In the genomic region with DNA sequence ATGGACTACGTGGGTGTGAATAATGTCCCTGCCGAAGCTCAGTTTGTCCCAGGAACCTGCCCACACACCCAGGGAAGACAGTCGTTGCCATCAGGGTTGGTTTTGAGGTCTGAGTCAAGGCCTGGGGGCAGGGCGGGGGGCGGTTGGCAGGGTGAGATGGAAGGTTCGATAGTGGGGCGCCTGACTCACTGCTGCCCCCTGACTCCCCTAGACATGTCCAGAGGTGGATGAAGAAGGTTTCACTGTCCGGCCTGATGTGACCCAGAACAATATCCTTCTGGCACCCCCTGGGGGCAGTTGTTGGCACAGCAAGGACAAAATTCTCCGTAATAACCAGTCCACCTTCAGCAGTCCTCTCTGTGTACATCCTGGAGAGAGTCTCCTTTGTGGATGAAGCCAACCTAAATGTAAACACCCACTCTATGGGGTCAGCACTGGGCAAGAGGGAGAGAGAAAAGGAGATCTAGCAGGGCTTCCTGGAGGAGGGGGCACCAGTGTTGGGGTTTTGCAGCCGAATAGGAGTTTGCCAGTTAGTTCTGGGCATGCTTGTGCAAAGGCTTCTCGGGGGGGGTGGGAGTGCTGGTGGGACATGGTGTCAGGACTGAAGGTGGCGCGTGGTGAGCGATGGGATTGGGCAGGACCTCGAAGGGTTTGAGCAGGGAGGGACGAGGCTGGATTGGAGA, we compare ENCODE assay signal across 9 cellular contexts. TPM values are rescaled to one million over a fixed set of nuclear protein-coding genes. Genes with fewer than 3 reads are reported as not detected.
DNase-seq lines count a peak whose midpoint lies in the region; ATAC-seq and TF ChIP-seq lines count a peak whose summit lies in the region.
"Had no signal": no experiment of that assay in that cellular context is flagged by ENCODE, and none has a peak within 500 bp of the region (broad histone marks: within the 10 kb centered on the region; RNA-seq: fewer than 3 reads in every experiment).

No MANE protein-coding gene starts in this region.

- H3K27ac Mint-ChIP-seq in GM23338 (no peak overlapping the region), T-cell (peak overlapping the region; percentile 12 to 15)

- CTCF ChIA-PET in T-cell (lab: Charles Lee): interaction anchor here (0.5 to 0.6 kb wide), 2 partner anchors 35 to 40 kb away, joined by 3 to 4 read pairs; no protein-coding TSS in a partner anchor

- H3F3A ChIP-seq in GM23338 (replicated peaks; ENCODE audit: low read depth): 0 out of 2 replicates have a peak, but pooled peaks cover 5% of the 10 kb centered on the region

- H3K36me3 ChIP-seq in GM23338 (ENCODE audit: insufficient read depth): no peaks in the 10 kb centered on the region
- H3K36me3 ChIP-seq in neutrophil: peaks cover 70% of the 10 kb centered on the region

- H3K27ac ChIP-seq in GM23338 (ENCODE audit: low read depth): no peak overlapping the region
- H3K27ac ChIP-seq in neutrophil: no peak overlapping the region

- H3K9me2 ChIP-seq in GM23338 (ENCODE audit: insufficient read depth): no peaks in the 10 kb centered on the region

- peak; percentile 52 for TF ChIP-seq CTCF in AG09319 (IDR thresholded peaks at IDR 0.05; ENCODE audit: low read depth, low read length)
- TF ChIP-seq CTCF in GM23338 (conservative IDR thresholded peaks at IDR 0.05; ENCODE audit: low read depth in 2 of 2): peak; percentile 81 to 84
- peak; percentile 62 for TF ChIP-seq CTCF in neutrophil (IDR thresholded peaks at IDR 0.05)

- no peak overlapping the region for H2AFZ ChIP-seq in GM23338

- H3K9me3 ChIP-seq in neutrophil: no peaks in the 10 kb centered on the region

- no peaks in the 10 kb centered on the region for H3K9me3 Mint-ChIP-seq in GM23338
- no peaks in the 10 kb centered on the region for H3K9me3 Mint-ChIP-seq in T-cell

- no peaks in the 10 kb centered on the region for H3K79me2 ChIP-seq in GM23338 (replicated peaks; ENCODE audit: insufficient read depth)

- H3K4me1 Mint-ChIP-seq in GM23338: peaks cover 5% of the 10 kb centered on the region
- peaks cover 0 to 16% (median 12%) of the 10 kb centered on the region in 3 donors for H3K4me1 Mint-ChIP-seq in T-cell

- peak; percentile 11 for ATAC-seq in GM23338
- ATAC-seq in T-cell (replicated peaks in 1 of 4): no peak
- ATAC-seq in GM18861 (IDR thresholded peaks at IDR 0.05; ENCODE audit: unreplicated experiment): no peak
- ATAC-seq in HG03432 (IDR thresholded peaks at IDR 0.05; ENCODE audit: unreplicated experiment): no peak

- no peak overlapping the region for H3K4me3 ChIP-seq in GM23338
- H3K4me3 ChIP-seq in neutrophil (ENCODE audit: low read depth in 1 of 2, low read length in 1 of 2): no peak overlapping the region

- H4K20me1 ChIP-seq in GM23338 (replicated peaks; ENCODE audit: insufficient read depth): no peaks in the 10 kb centered on the region

- peaks cover 16% of the 10 kb centered on the region for H3K27me3 Mint-ChIP-seq in GM23338 (ENCODE audit: insufficient read depth, low read depth, poor library complexity)
- no peaks in the 10 kb centered on the region for H3K27me3 Mint-ChIP-seq in T-cell

- H3K4me2 ChIP-seq in GM23338: no peak overlapping the region

- H3K4me1 ChIP-seq in GM23338 (ENCODE audit: insufficient read depth) (no peaks in the 10 kb centered on the region), neutrophil (ENCODE audit: control insufficient read depth in 1 of 2, insufficient read depth in 1 of 2, low read depth in 1 of 2, low read length in 1 of 2) (peaks cover 17 to 18% of the 10 kb centered on the region in 2 experiments)

- H3K4me3 Mint-ChIP-seq in GM23338: no peak overlapping the region
- H3K4me3 Mint-ChIP-seq in T-cell: no peak overlapping the region

- H3K27me3 ChIP-seq in GM23338 (ENCODE audit: insufficient read depth): no peaks in the 10 kb centered on the region
- no peaks in the 10 kb centered on the region for H3K27me3 ChIP-seq in neutrophil

- DNase-seq in AG09319 (ENCODE audit: extremely low read depth, low read depth) (no peak), GM23338 (ENCODE audit: low spot score) (peak; percentile 85), T-cell (peak in 8 of 34 experiments; percentile 18 to 42 (median 28)), cerebellar cortex (ENCODE audit: low spot score) (peak; percentile 65), DMS153 treated with DMSO at 0.1 percent for 48 hours (lab: John Stamatoyannopoulos, UW; ENCODE audit: unreplicated experiment) (no peak)

- POLR2A ChIA-PET in T-cell (lab: Charles Lee): interaction anchor here in 1 of 2 donors (0.5 kb wide), 1 partner anchor 479 kb away, joined by 9 read pairs; no protein-coding TSS in a partner anchor

- H3K36me3 Mint-ChIP-seq in GM23338 (ENCODE audit: low read depth): peaks cover 6% of the 10 kb centered on the region; the same call in 2 of the 3 replicates
- H3K36me3 Mint-ChIP-seq in T-cell: peaks cover 35% of the 10 kb centered on the region

TF ChIP-seq in GM23338, 12 proteins besides CTCF, POLR2A, EP300 and RAD21:
- TF ChIP-seq, protein P1, sequence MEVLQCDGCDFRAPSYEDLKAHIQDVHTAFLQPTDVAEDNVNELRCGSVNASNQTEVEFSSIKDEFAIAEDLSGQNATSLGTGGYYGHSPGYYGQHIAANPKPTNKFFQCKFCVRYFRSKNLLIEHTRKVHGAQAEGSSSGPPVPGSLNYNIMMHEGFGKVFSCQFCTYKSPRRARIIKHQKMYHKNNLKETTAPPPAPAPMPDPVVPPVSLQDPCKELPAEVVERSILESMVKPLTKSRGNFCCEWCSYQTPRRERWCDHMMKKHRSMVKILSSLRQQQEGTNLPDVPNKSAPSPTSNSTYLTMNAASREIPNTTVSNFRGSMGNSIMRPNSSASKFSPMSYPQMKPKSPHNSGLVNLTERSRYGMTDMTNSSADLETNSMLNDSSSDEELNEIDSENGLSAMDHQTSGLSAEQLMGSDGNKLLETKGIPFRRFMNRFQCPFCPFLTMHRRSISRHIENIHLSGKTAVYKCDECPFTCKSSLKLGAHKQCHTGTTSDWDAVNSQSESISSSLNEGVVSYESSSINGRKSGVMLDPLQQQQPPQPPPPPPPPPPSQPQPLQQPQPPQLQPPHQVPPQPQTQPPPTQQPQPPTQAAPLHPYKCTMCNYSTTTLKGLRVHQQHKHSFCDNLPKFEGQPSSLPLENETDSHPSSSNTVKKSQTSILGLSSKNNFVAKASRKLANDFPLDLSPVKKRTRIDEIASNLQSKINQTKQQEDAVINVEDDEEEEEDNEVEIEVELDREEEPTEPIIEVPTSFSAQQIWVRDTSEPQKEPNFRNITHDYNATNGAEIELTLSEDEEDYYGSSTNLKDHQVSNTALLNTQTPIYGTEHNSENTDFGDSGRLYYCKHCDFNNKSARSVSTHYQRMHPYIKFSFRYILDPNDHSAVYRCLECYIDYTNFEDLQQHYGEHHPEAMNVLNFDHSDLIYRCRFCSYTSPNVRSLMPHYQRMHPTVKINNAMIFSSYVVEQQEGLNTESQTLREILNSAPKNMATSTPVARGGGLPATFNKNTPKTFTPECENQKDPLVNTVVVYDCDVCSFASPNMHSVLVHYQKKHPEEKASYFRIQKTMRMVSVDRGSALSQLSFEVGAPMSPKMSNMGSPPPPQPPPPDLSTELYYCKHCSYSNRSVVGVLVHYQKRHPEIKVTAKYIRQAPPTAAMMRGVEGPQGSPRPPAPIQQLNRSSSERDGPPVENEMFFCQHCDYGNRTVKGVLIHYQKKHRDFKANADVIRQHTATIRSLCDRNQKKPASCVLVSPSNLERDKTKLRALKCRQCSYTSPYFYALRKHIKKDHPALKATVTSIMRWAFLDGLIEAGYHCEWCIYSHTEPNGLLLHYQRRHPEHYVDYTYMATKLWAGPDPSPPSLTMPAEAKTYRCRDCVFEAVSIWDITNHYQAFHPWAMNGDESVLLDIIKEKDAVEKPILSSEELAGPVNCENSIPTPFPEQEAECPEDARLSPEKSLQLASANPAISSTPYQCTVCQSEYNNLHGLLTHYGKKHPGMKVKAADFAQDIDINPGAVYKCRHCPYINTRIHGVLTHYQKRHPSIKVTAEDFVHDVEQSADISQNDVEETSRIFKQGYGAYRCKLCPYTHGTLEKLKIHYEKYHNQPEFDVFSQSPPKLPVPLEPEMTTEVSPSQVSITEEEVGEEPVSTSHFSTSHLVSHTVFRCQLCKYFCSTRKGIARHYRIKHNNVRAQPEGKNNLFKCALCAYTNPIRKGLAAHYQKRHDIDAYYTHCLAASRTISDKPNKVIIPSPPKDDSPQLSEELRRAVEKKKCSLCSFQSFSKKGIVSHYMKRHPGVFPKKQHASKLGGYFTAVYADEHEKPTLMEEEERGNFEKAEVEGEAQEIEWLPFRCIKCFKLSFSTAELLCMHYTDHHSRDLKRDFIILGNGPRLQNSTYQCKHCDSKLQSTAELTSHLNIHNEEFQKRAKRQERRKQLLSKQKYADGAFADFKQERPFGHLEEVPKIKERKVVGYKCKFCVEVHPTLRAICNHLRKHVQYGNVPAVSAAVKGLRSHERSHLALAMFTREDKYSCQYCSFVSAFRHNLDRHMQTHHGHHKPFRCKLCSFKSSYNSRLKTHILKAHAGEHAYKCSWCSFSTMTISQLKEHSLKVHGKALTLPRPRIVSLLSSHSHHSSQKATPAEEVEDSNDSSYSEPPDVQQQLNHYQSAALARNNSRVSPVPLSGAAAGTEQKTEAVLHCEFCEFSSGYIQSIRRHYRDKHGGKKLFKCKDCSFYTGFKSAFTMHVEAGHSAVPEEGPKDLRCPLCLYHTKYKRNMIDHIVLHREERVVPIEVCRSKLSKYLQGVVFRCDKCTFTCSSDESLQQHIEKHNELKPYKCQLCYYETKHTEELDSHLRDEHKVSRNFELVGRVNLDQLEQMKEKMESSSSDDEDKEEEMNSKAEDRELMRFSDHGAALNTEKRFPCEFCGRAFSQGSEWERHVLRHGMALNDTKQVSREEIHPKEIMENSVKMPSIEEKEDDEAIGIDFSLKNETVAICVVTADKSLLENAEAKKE (CRISPR knock-in tag; IDR thresholded peaks at IDR 0.05): peak; percentile 78
- TF ChIP-seq NANOG (IDR thresholded peaks at IDR 0.05; ENCODE audit: borderline replicate concordance): no peak
TF ChIP-seq in GM23338: peak in this region for 1.

RNA-seq across cellular contexts. Expression of gene B3GNT3, which starts 19.6 kb away (rescaled TPM):
- total RNA-seq in GM23338 (2014; rRNA removed; shearing (Covaris generic)): 1.0 and 1.9 TPM in 2 replicates
- polyA plus RNA-seq in GM23338 (2016; fragmentation: Nextera tagmentation; extraction: Ambion mirVana): 0.90 and 0.99 TPM in 2 replicates
- 1 to 10 TPM in 1 of 5 donors, under 1 TPM in 4; 0.12 to 1.2 (median 0.79) TPM for total RNA-seq in T-cell

RNA-seq across cellular contexts. Expression of gene FCHO1, which starts 24.1 kb away (rescaled TPM):
- total RNA-seq in GM23338 (2014; rRNA removed; shearing (Covaris generic)): 22.4 and 42.3 TPM in 2 replicates
- 14.9 and 18.5 TPM in 2 replicates for polyA plus RNA-seq in GM23338 (2016; fragmentation: Nextera tagmentation; extraction: Ambion mirVana)
- 100 to 1,000 TPM in 3 of 5 donors, 10 to 100 TPM in 2; 63.0 to 129 (median 118) TPM for total RNA-seq in T-cell

RNA-seq across cellular contexts. Expression of gene INSL3, which starts 45.9 kb away (rescaled TPM):
- not detected in 2 replicates for total RNA-seq in GM23338 (2014; rRNA removed; shearing (Covaris generic))
- polyA plus RNA-seq in GM23338 (2016; fragmentation: Nextera tagmentation; extraction: Ambion mirVana): 0.76 and 1.5 TPM in 2 replicates
- 1 to 10 TPM; 4.3 to 8.9 (median 5.4) TPM for total RNA-seq in T-cell
- total RNA-seq: dermis microvascular lymphatic vessel endothelial cell had no signal

RNA-seq across cellular contexts. Expression of gene MAP1S, which starts 56.1 kb away (rescaled TPM):
- 67.6 and 102 TPM in 2 replicates for total RNA-seq in GM23338 (2014; rRNA removed; shearing (Covaris generic))
- 104 and 118 TPM in 2 replicates for polyA plus RNA-seq in GM23338 (2016; fragmentation: Nextera tagmentation; extraction: Ambion mirVana)
- total RNA-seq in T-cell: 10 to 100 TPM; 32.8 to 78.5 (median 66.0) TPM

Comparison
In these comparisons a context has a peak if more than half of its experiments do, and no peak if none do; other contexts are left out.
1. DNase-seq: peak in GM23338 (single experiment) and cerebellar cortex (single experiment); none in AG09319 (single experiment) and DMS153 treated with DMSO at 0.1 percent for 48 hours (single experiment).
2. Peak in every context shown above with its lines, with median percentiles within 50 percentile points of each other: CTCF ChIP-seq.